In the genomic region with DNA sequence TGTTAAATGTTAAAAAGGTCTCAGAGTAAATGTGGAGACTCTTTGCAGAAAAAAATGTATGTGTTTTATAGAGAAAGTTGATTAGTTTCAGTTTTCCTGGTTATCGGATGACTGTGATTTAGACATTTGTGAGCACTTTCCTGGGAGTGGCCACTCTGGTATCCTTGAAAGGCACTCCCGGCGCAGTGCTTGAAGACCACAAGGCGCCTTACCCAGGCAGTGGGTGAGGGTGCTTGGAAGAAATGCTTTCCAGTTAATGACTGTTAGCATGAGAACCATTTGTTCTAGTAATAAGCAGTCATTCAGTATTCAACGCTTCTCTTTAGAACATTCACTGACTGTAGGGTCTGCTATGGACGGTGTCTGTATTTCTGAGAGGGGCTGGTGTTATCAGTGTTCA, we compare ENCODE assay signal across 20 cellular contexts.
"Had no signal": no experiment of that assay in that cellular context is flagged by ENCODE, and none has a peak within 500 bp of the region (broad histone marks: within the 10 kb centered on the region; RNA-seq: fewer than 3 reads in every experiment).

No MANE protein-coding gene starts in this region.

- H3K4me3 ChIP-seq: body of pancreas, gastrocnemius medialis, right lobe of liver, thoracic aorta had no signal

- H3K27ac ChIP-seq: body of pancreas had no signal

- ATAC-seq: activated CD8-positive, alpha-beta memory T cell treated with anti-CD3 and anti-CD28 coated beads, Interleukin-2, amount 10 ng/mL, durations not matched to agents 7 days and 5 days; activated CD8-positive, alpha-beta T cell treated with anti-CD3 and anti-CD28 coated beads, Interleukin-2, amount 10 ng/mL, durations not matched to agents 7 days and 5 days; body of pancreas; gastrocnemius medialis; right lobe of liver; stimulated activated naive CD8-positive, alpha-beta T cell treated with anti-CD3 and anti-CD28 coated beads, Interleukin-15, Interleukin-2, amounts not matched to agents 100 U/mL and 50 U/mL, for 24 hours; T-cell had no signal

- H3K9me3 ChIP-seq: body of pancreas, gastrocnemius medialis, right lobe of liver, thoracic aorta had no signal

- H3K36me3 ChIP-seq: gastrocnemius medialis, right lobe of liver, thoracic aorta had no signal

- H3K27me3 ChIP-seq: body of pancreas, gastrocnemius medialis, right lobe of liver had no signal

- DNase-seq: activated B cell treated with CpG ODN at 0.5 μM for 24 hours; activated CD8-positive, alpha-beta memory T cell treated with anti-CD3 and anti-CD28 coated beads, Interleukin-2, amount 10 ng/mL, durations not matched to agents 7 days and 5 days; activated CD8-positive, alpha-beta T cell treated with anti-CD3 and anti-CD28 coated beads, Interleukin-2, amount 10 ng/mL, durations not matched to agents 7 days and 5 days; activated effector memory CD4-positive, alpha-beta T cell treated with Interleukin-2 at 50 U/mL for 16 hours; activated naive CD4-positive, alpha-beta T cell treated with Interleukin-2 at 50 U/mL for 16 hours; anterior cingulate cortex; body of pancreas; effector memory CD4-positive, alpha-beta T cell; gastrocnemius medialis; hypothalamus; immature natural killer cell; kidney; mammary epithelial cell; posterior cingulate gyrus; right lobe of liver; stimulated activated CD4-positive, alpha-beta T cell treated with anti-CD3 and anti-CD28 coated beads, Interleukin-12 subunit alpha, Interleukin-12 subunit beta, amount 100 ng/mL, for 4 hours; stimulated activated CD4-positive, alpha-beta T cell treated with anti-CD3 and anti-CD28 coated beads, Interleukin-4, amount 100 ng/mL, for 1 hour; stimulated activated naive CD8-positive, alpha-beta T cell treated with anti-CD3 and anti-CD28 coated beads, Interleukin-15, Interleukin-2, amounts not matched to agents 100 U/mL and 50 U/mL, for 24 hours; T-cell had no signal
